In the genomic region with DNA sequence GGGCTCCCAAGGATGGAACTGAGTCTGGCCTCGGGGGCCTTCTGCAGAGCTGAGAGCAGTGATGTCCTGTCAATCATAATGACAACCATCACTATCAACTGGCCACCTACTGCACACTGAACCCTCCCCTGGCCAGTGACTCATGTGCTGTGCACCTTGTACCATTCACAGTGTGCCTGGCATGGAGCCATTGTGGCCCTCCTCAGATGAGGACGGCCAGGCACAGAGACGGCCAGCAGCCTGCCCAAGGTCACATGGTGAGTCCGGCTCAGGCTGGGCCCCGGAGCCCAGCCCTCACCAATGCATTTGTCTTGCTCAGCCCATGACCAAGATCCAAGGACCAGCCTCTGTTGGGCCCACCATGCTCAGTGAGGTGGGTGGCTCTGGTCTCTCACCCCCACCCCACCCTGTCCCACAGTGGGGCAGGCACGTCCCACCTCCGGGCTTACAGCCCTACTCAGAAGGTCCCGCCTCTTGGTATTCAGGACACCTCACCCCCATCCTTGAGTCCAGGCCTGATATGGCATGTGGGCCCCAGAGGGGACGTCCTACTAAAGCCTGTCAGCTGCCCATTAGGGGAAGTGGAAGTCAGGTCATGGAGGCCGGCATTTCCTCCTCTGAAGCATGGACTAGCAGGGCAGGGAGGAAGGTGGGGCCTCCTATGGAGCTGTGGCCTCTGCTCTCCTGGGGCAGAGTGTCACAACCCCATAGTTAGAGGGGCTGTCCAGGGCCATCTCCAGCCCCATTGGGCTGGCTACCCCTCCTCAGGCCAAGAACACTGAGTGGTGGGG, we compare ENCODE assay signal across 31 cellular contexts. TPM values are rescaled to one million over a fixed set of nuclear protein-coding genes. Genes with fewer than 3 reads are reported as not detected.
DNase-seq lines count a peak whose midpoint lies in the region; ATAC-seq, FAIRE-seq and TF ChIP-seq lines count a peak whose summit lies in the region.
"Had no signal": no experiment of that assay in that cellular context is flagged by ENCODE, and none has a peak within 500 bp of the region (broad histone marks: within the 10 kb centered on the region; RNA-seq: fewer than 3 reads in every experiment).

No MANE protein-coding gene starts in this region.

- CTCF ChIA-PET in H1 (lab: Charles Lee; ENCODE audit: partially characterized antibody): interaction anchor here (1.1 to 5.3 kb wide), 7 partner anchors 20 to 156 kb away, joined by 3 to 19 read pairs (median 4); no protein-coding TSS in a partner anchor

- no peak overlapping the region for H2AK5ac ChIP-seq in H1 (ENCODE audit: low read depth, low read length)

- no peak overlapping the region for H3K9ac ChIP-seq in H1 (replicated peaks in 1 of 4; ENCODE audit: extremely low read depth in 1 of 4, low read depth in 3 of 4, low read length in 3 of 4)

- peak overlapping the region; percentile 15; the same call in 1 of the 2 replicates for H2BK5ac ChIP-seq in H1 (ENCODE audit: low read depth, low read length)

- H4K8ac ChIP-seq in H1 (ENCODE audit: extremely low read depth, insufficient read depth, low read length): no peak overlapping the region

- TF ChIP-seq CTCF in H1 (IDR thresholded peaks at IDR 0.05; ENCODE audit: control extremely low read depth in 1 of 3, insufficient read depth in 1 of 3, low read depth in 1 of 3, low read length in 3 of 3) (no peak), upper lobe of right lung (IDR thresholded peaks at IDR 0.05) (no peak)

- no peaks in the 10 kb centered on the region for H3K9me3 ChIP-seq in H1 (ENCODE audit: insufficient read depth in 2 of 2, low read depth in 1 of 2, low read length in 1 of 2)
- H3K9me3 ChIP-seq in upper lobe of right lung: no peaks in the 10 kb centered on the region
- H3K9me3 ChIP-seq: suprapubic skin, upper lobe of left lung had no signal

- no peak overlapping the region for H3K56ac ChIP-seq in H1 (replicated peaks; ENCODE audit: insufficient read length, low read depth, low read length)

- no peak overlapping the region for H2BK15ac ChIP-seq in H1 (ENCODE audit: low read length)

- H3K4me1 ChIP-seq in H1 (replicated peaks in 1 of 4; ENCODE audit: control insufficient read depth in 3 of 4, insufficient read depth in 4 of 4, low read length in 3 of 4): no peaks in the 10 kb centered on the region
- H3K4me1 ChIP-seq in upper lobe of right lung: peaks cover 15% of the 10 kb centered on the region

- no peak for TF ChIP-seq EP300 in H1 (IDR thresholded peaks at IDR 0.05; ENCODE audit: borderline replicate concordance in 1 of 2, low read depth in 2 of 2, low read length in 2 of 2)

- no peaks in the 10 kb centered on the region for H3K23me2 ChIP-seq in H1 (ENCODE audit: low read depth, low read length)

- FAIRE-seq in H1 (lab: Jason Lieb, UNC): no peak
- FAIRE-seq: colon had no signal

- peaks cover 0 to 5% (median 0%) of the 10 kb centered on the region in 4 experiments; a peak in 1 of 7 replicates for H3K27me3 ChIP-seq in H1 (replicated peaks in 1 of 4; ENCODE audit: control insufficient read depth in 3 of 4, extremely low read depth in 1 of 4, insufficient read depth in 3 of 4, low read length in 3 of 4)
- H3K27me3 ChIP-seq in upper lobe of right lung: no peaks in the 10 kb centered on the region
- H3K27me3 ChIP-seq: hepatocyte, suprapubic skin, upper lobe of left lung had no signal

- H3K4me2 ChIP-seq in H1 (ENCODE audit: insufficient read depth in 1 of 2, low read depth in 2 of 2, low read length in 2 of 2): no peak overlapping the region
- H3K4me2 ChIP-seq: GM23338, hepatocyte had no signal

- H2BK12ac ChIP-seq in H1 (ENCODE audit: low read depth, low read length): no peak overlapping the region

- H2BK120ac ChIP-seq in H1 (replicated peaks; ENCODE audit: low read depth, low read length): no peak overlapping the region

- intact Hi-C loops in upper lobe of right lung (cut with DNase I): no loop called here

- no peaks in the 10 kb centered on the region for H3K36me3 ChIP-seq in H1 (ENCODE audit: control insufficient read depth in 2 of 4, insufficient read depth in 4 of 4, low read length in 3 of 4)
- no peaks in the 10 kb centered on the region for H3K36me3 ChIP-seq in upper lobe of right lung
- H3K36me3 ChIP-seq: suprapubic skin had no signal

- H4K5ac ChIP-seq in H1 (ENCODE audit: insufficient read length, low read depth, low read length): no peak overlapping the region

- ATAC-seq in upper lobe of right lung (peak; percentile 50), HG02884 (IDR thresholded peaks at IDR 0.05; ENCODE audit: unreplicated experiment) (no peak)
- ATAC-seq: GM23338, left cardiac atrium, SK-N-SH treated with all-trans-retinoic acid at 6 μM for 48 hours, WTC11 had no signal

- no peak overlapping the region for H3K4ac ChIP-seq in H1 (replicated peaks; ENCODE audit: insufficient read length, low read depth, low read length)

- no peaks in the 10 kb centered on the region for H3K79me1 ChIP-seq in H1 (ENCODE audit: low read depth, low read length)

- no peak overlapping the region for H4K91ac ChIP-seq in H1 (replicated peaks; ENCODE audit: insufficient read length, low read length)

- H3K27ac ChIP-seq in H1 (ENCODE audit: low read depth, low read length) (no peak overlapping the region), upper lobe of right lung (no peak overlapping the region), caudate nucleus (ENCODE audit: low read depth, low read length) (no peak overlapping the region)
- H3K27ac ChIP-seq: hepatocyte, suprapubic skin, upper lobe of left lung had no signal

- TF ChIP-seq RAD21 in H1 (IDR thresholded peaks at IDR 0.05 in 1 of 2, conservative IDR thresholded peaks at IDR 0.05 in 1 of 2; ENCODE audit: low read depth in 2 of 2, low read length in 2 of 2): no peak

- no peaks in the 10 kb centered on the region for H3K79me2 ChIP-seq in H1 (ENCODE audit: control insufficient read depth in 1 of 2, insufficient read depth in 2 of 2, low read length in 2 of 2)
- H3K79me2 ChIP-seq: hepatocyte had no signal

- H3K23ac ChIP-seq in H1 (ENCODE audit: insufficient read length): no peak overlapping the region

- TF ChIP-seq POLR2A in H1 (IDR thresholded peaks at IDR 0.05; ENCODE audit: control extremely low read depth in 1 of 2, low read depth in 2 of 2, low read length in 2 of 2): no peak

- 91% methylated on average over 10 of the region's 10 CpGs; no CpG with 5 or more reads in 1 of the 2 experiments for WGBS in H1 (ENCODE audit: extremely low coverage in 1 of 2, insufficient coverage in 1 of 2, insufficient read length in 1 of 2, insufficient replicate concordance in 2 of 2, low coverage in 1 of 2, low lambda C conversion rate in 2 of 2, missing lambda C conversion rate in 1 of 2), 2 experiments

- no peak overlapping the region for H3K4me3 ChIP-seq in H1 (ENCODE audit: extremely low read depth in 1 of 4, insufficient read depth in 2 of 4, low read depth in 3 of 4, low read length in 4 of 4)
- H3K4me3 ChIP-seq in upper lobe of right lung: no peak overlapping the region
- H3K4me3 ChIP-seq: GM23338, hepatocyte, suprapubic skin, upper lobe of left lung had no signal

- H3K14ac ChIP-seq in H1 (ENCODE audit: insufficient read length): no peak overlapping the region

- no peak overlapping the region for H2AFZ ChIP-seq in H1 (ENCODE audit: low read length)
- H2AFZ ChIP-seq: GM23338, hepatocyte had no signal

- DNase-seq in MV-4-11 (lab: John Stamatoyannopoulos, UW) (peak; percentile 95), SKM-1 treated with dmso at 0.1 percent for 144 hours (lab: John Stamatoyannopoulos, UW; ENCODE audit: unreplicated experiment) (peak; percentile 77), H1 (ENCODE audit: low read depth in 1 of 2, low spot score in 2 of 2) (no peak), upper lobe of right lung (no peak), caudate nucleus (lab: John Stamatoyannopoulos, UW) (no peak), AG08395 (ENCODE audit: low spot score) (no peak)
- DNase-seq: activated CD4-positive, alpha-beta T cell treated with anti-CD3 and anti-CD28 coated beads, Interleukin-2, amount 10 ng/mL, durations not matched to agents 24 days and 14 days; activated effector memory CD4-positive, alpha-beta T cell treated with anti-CD3 and anti-CD28 coated beads, Interleukin-2, amount 50 U/mL, for 16 hours; activated naive CD8-positive, alpha-beta T cell treated with anti-CD3 and anti-CD28 coated beads, Interleukin-2, amount 10 ng/mL, durations not matched to agents 7 days and 5 days; activated T-cell treated with anti-CD3 and anti-CD28 coated beads, Interleukin-2, amount 50 U/mL, for 24 hours; Calu3; CD4-positive, CD25-positive, alpha-beta regulatory T cell; effector CD8-positive, alpha-beta T cell; HFFc6; Karpas-422; left cardiac atrium; NCI-H1048; NCI-H1694; NCI-H446 treated with DMSO at 0.1 percent for 48 hours; NCI-H82; nephron progenitor cell; stimulated activated CD4-positive, alpha-beta T cell treated with anti-CD3 and anti-CD28 coated beads, Interleukin-15, amount 100 ng/mL, for 24 hours; stimulated activated naive CD4-positive, alpha-beta T cell had no signal

- H4K20me1 ChIP-seq in H1 (replicated peaks in 1 of 2; ENCODE audit: control insufficient read depth in 1 of 2, insufficient read depth in 2 of 2, low read length in 2 of 2): peaks cover 0 to 7% of the 10 kb centered on the region in 2 experiments

- H3K18ac ChIP-seq in H1 (ENCODE audit: extremely low read depth, low read length): no peak overlapping the region

- H2BK20ac ChIP-seq in H1 (ENCODE audit: low read length): no peak overlapping the region

- POLR2A ChIA-PET in H1 (lab: Charles Lee; ENCODE audit: partially characterized antibody): interaction anchor here (0.7 kb wide), 1 partner anchor 130 kb away, joined by 3 read pairs; no protein-coding TSS in a partner anchor

RNA-seq across cellular contexts. Expression of gene TMEM115, which starts 35.9 kb away (rescaled TPM):
- total RNA-seq in H1 (2021; fragmentation: NEBNext Ultra II Directional; extraction: Animal tissue kit (Norgen Biotek cat#: 25700)): 25.3 and 25.4 TPM in 2 replicates
- polyA plus RNA-seq in H1 (2011; rRNA removed): 32.4 and 41.9 TPM in 2 replicates
- 28.3 TPM for polyA plus RNA-seq in H1 (2011; cell fraction: cytosol; rRNA removed)
- polyA plus RNA-seq in H1 (2011; cell fraction: nucleus; rRNA removed): 26.5 TPM
- 14.1 to 22.1 TPM (median 19.9 TPM) in 4 replicates for polyA plus RNA-seq in H1 (2012, experiment 1 of 2)
- 26.6 TPM for polyA plus RNA-seq in H1 (2012, experiment 2 of 2)
- polyA plus RNA-seq in H1 (2013, experiment 1 of 2): 38.1 TPM
- 41.2 TPM for polyA plus RNA-seq in H1 (2013, experiment 2 of 2)
- 18.7 and 24.3 TPM in 2 replicates for polyA minus RNA-seq in H1 (2011; rRNA and poly(A)+ RNA removed)
- 20.0 TPM for polyA minus RNA-seq in H1 (2011; cell fraction: cytosol; rRNA and poly(A)+ RNA removed)
- polyA minus RNA-seq in H1 (2011; cell fraction: nucleus; rRNA and poly(A)+ RNA removed): 14.9 TPM
- total RNA-seq in upper lobe of right lung: 40.1 TPM

RNA-seq across cellular contexts. Expression of gene CYB561D2, which starts 44.6 kb away (rescaled TPM):
- total RNA-seq in H1 (2021; fragmentation: NEBNext Ultra II Directional; extraction: Animal tissue kit (Norgen Biotek cat#: 25700)): 9.8 and 9.9 TPM in 2 replicates
- 34.0 and 34.5 TPM in 2 replicates for polyA plus RNA-seq in H1 (2011; rRNA removed)
- 22.8 TPM for polyA plus RNA-seq in H1 (2011; cell fraction: cytosol; rRNA removed)
- 24.8 TPM for polyA plus RNA-seq in H1 (2011; cell fraction: nucleus; rRNA removed)
- polyA plus RNA-seq in H1 (2012, experiment 1 of 2): 10.0 to 19.4 TPM (median 15.1 TPM) in 4 replicates
- polyA plus RNA-seq in H1 (2012, experiment 2 of 2): 22.1 TPM
- 11.8 TPM for polyA plus RNA-seq in H1 (2013, experiment 1 of 2)
- polyA plus RNA-seq in H1 (2013, experiment 2 of 2): 12.9 TPM
- polyA minus RNA-seq in H1 (2011; rRNA and poly(A)+ RNA removed): 9.2 and 14.0 TPM in 2 replicates
- polyA minus RNA-seq in H1 (2011; cell fraction: cytosol; rRNA and poly(A)+ RNA removed): 6.3 TPM
- 7.3 TPM for polyA minus RNA-seq in H1 (2011; cell fraction: nucleus; rRNA and poly(A)+ RNA removed)
- total RNA-seq in upper lobe of right lung: 23.9 TPM

RNA-seq across cellular contexts. Expression of gene NPRL2, which starts 44.7 kb away (rescaled TPM):
- total RNA-seq in H1 (2021; fragmentation: NEBNext Ultra II Directional; extraction: Animal tissue kit (Norgen Biotek cat#: 25700)): 25.0 and 28.4 TPM in 2 replicates
- polyA plus RNA-seq in H1 (2011; rRNA removed): 51.4 and 52.3 TPM in 2 replicates
- polyA plus RNA-seq in H1 (2011; cell fraction: cytosol; rRNA removed): 53.3 TPM
- polyA plus RNA-seq in H1 (2011; cell fraction: nucleus; rRNA removed): 91.8 TPM
- 18.1 to 35.5 TPM (median 31.5 TPM) in 4 replicates for polyA plus RNA-seq in H1 (2012, experiment 1 of 2)
- polyA plus RNA-seq in H1 (2012, experiment 2 of 2): 26.4 TPM
- polyA plus RNA-seq in H1 (2013, experiment 1 of 2): 14.6 TPM
- 13.2 TPM for polyA plus RNA-seq in H1 (2013, experiment 2 of 2)
- polyA minus RNA-seq in H1 (2011; rRNA and poly(A)+ RNA removed): 54.5 and 61.1 TPM in 2 replicates
- polyA minus RNA-seq in H1 (2011; cell fraction: cytosol; rRNA and poly(A)+ RNA removed): 13.8 TPM
- polyA minus RNA-seq in H1 (2011; cell fraction: nucleus; rRNA and poly(A)+ RNA removed): 20.9 TPM
- 21.6 TPM for total RNA-seq in upper lobe of right lung

RNA-seq across cellular contexts. Expression of gene ZMYND10, which starts 49.7 kb away (rescaled TPM):
- 0.54 and 0.56 TPM in 2 replicates for total RNA-seq in H1 (2021; fragmentation: NEBNext Ultra II Directional; extraction: Animal tissue kit (Norgen Biotek cat#: 25700))
- 0.79 and 0.93 TPM in 2 replicates for polyA plus RNA-seq in H1 (2011; rRNA removed)
- polyA plus RNA-seq in H1 (2011; cell fraction: cytosol; rRNA removed): 0.96 TPM
- polyA plus RNA-seq in H1 (2011; cell fraction: nucleus; rRNA removed): 2.1 TPM
- polyA plus RNA-seq in H1 (2012, experiment 1 of 2): 0.18 to 0.96 TPM (median 0.41 TPM) in 4 replicates
- polyA plus RNA-seq in H1 (2012, experiment 2 of 2): 0.20 TPM
- 0.67 TPM for polyA plus RNA-seq in H1 (2013, experiment 1 of 2)
- polyA plus RNA-seq in H1 (2013, experiment 2 of 2): 0.40 TPM
- 0.32 TPM in 2 replicates for polyA minus RNA-seq in H1 (2011; rRNA and poly(A)+ RNA removed)
- not detected for polyA minus RNA-seq in H1 (2011; cell fraction: cytosol; rRNA and poly(A)+ RNA removed)
- 0.50 TPM for polyA minus RNA-seq in H1 (2011; cell fraction: nucleus; rRNA and poly(A)+ RNA removed)
- 2.8 TPM for total RNA-seq in upper lobe of right lung

RNA-seq across cellular contexts. Expression of gene RASSF1, which starts 54.6 kb away (rescaled TPM):
- total RNA-seq in H1 (2021; fragmentation: NEBNext Ultra II Directional; extraction: Animal tissue kit (Norgen Biotek cat#: 25700)): 10.3 and 11.2 TPM in 2 replicates
- polyA plus RNA-seq in H1 (2011; rRNA removed): 15.7 and 15.9 TPM in 2 replicates
- 20.5 TPM for polyA plus RNA-seq in H1 (2011; cell fraction: cytosol; rRNA removed)
- polyA plus RNA-seq in H1 (2011; cell fraction: nucleus; rRNA removed): 22.6 TPM
- polyA plus RNA-seq in H1 (2012, experiment 1 of 2): 12.1 to 16.1 TPM (median 13.6 TPM) in 4 replicates
- 7.0 TPM for polyA plus RNA-seq in H1 (2012, experiment 2 of 2)
- 7.7 TPM for polyA plus RNA-seq in H1 (2013, experiment 1 of 2)
- 7.1 TPM for polyA plus RNA-seq in H1 (2013, experiment 2 of 2)
- polyA minus RNA-seq in H1 (2011; rRNA and poly(A)+ RNA removed): 4.5 and 5.8 TPM in 2 replicates
- 2.0 TPM for polyA minus RNA-seq in H1 (2011; cell fraction: cytosol; rRNA and poly(A)+ RNA removed)
- 10.0 TPM for polyA minus RNA-seq in H1 (2011; cell fraction: nucleus; rRNA and poly(A)+ RNA removed)
- total RNA-seq in upper lobe of right lung: 39.1 TPM

Comparison
In these comparisons a context has a peak if more than half of its experiments do, and no peak if none do; other contexts are left out.
1. DNase-seq: peak in MV-4-11 (single experiment) and SKM-1 treated with dmso at 0.1 percent for 144 hours (single experiment); none in H1 (0 of 2), upper lobe of right lung (single experiment), caudate nucleus (0 of 61) and AG08395 (single experiment).